31 cellular contexts compared by ENCODE assay signal in the genomic region with DNA sequence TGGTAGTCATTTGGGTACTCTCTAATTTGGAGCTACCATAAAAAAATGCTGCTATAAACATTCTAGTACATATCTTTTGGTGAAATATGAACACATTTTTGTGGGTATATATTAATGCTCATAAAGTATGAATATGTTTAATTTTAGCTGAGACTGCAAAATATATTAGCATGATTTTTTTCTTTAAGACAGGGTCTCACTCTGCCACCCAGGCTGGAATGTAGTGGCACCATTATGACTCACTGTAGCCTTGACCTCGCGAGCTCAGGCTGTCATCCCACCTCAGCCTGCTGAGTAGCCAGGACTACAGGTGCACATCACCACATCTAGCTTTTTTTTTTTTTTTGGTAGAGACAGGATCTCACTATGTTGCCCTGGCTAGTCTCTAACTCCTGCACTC.
"Had no signal": no experiment of that assay in that cellular context is flagged by ENCODE, and none has a peak within 500 bp of the region (broad histone marks: within the 10 kb centered on the region; RNA-seq: fewer than 3 reads in every experiment).

No MANE protein-coding gene starts in this region.

- H3K27ac ChIP-seq: adrenal gland, body of pancreas, esophagus muscularis mucosa, foreskin keratinocyte, gastrocnemius medialis, heart left ventricle had no signal

- FAIRE-seq: colon had no signal

- ATAC-seq: activated CD4-positive, alpha-beta T cell treated with anti-CD3 and anti-CD28 coated beads for 36 hours; activated CD8-positive, alpha-beta memory T cell treated with anti-CD3 and anti-CD28 coated beads, Interleukin-2, amount 10 ng/mL, durations not matched to agents 7 days and 5 days; activated CD8-positive, alpha-beta T cell treated with anti-CD3 and anti-CD28 coated beads, Interleukin-2, amount 10 ng/mL, durations not matched to agents 7 days and 5 days; activated naive CD8-positive, alpha-beta T cell treated with anti-CD3 and anti-CD28 coated beads, Interleukin-2, amount 50 U/mL, for 24 hours; body of pancreas; effector memory CD8-positive, alpha-beta T cell; foreskin keratinocyte; gastrocnemius medialis; heart left ventricle; T-helper 17 cell had no signal

- H3K4me3 ChIP-seq: adrenal gland, body of pancreas, esophagus muscularis mucosa, gastrocnemius medialis, heart left ventricle had no signal

- H3K9me3 ChIP-seq: adrenal gland, body of pancreas, gastrocnemius medialis had no signal

- H3K36me3 ChIP-seq: adrenal gland, esophagus muscularis mucosa, gastrocnemius medialis, heart left ventricle had no signal

- DNase-seq: activated CD4-positive, alpha-beta memory T cell treated with anti-CD3 and anti-CD28 coated beads for 36 hours; activated CD4-positive, alpha-beta T cell treated with anti-CD3 and anti-CD28 coated beads for 36 hours; activated CD4-positive, alpha-beta T cell treated with anti-CD3 and anti-CD28 coated beads, Interleukin-2, amount 10 ng/mL, durations not matched to agents 24 days and 14 days; activated CD4-positive, CD25-positive, alpha-beta regulatory T cell; activated CD4-positive, CD25-positive, alpha-beta regulatory T cell treated with anti-CD3 and anti-CD28 coated beads, Interleukin-2, amount 50 U/mL, for 72 hours; activated CD8-positive, alpha-beta memory T cell treated with anti-CD3 and anti-CD28 coated beads, Interleukin-2, amount 10 ng/mL, durations not matched to agents 7 days and 5 days; activated CD8-positive, alpha-beta memory T cell treated with anti-CD3 and anti-CD28 coated beads, Interleukin-2, amount 50 U/mL, for 4 hours; activated CD8-positive, alpha-beta T cell treated with anti-CD3 and anti-CD28 coated beads, Interleukin-2, amount 10 ng/mL, durations not matched to agents 7 days and 5 days; activated effector memory CD4-positive, alpha-beta T cell treated with anti-CD3 and anti-CD28 coated beads, Interleukin-2, amount 50 U/mL, for 16 hours; activated naive CD4-positive, alpha-beta T cell treated with anti-CD3 and anti-CD28 coated beads for 36 hours; activated naive CD8-positive, alpha-beta T cell treated with anti-CD3 and anti-CD28 coated beads for 36 hours; activated naive CD8-positive, alpha-beta T cell treated with anti-CD3 and anti-CD28 coated beads, Interleukin-2, amount 50 U/mL, for 24 hours; activated T-cell treated with anti-CD3 and anti-CD28 coated beads, Interleukin-2, amount 50 U/mL, for 1 hour; activated T-cell treated with anti-CD3 and anti-CD28 coated beads, Interleukin-2, amount 50 U/mL, for 48 hours; adrenal gland; amygdala; aorta; body of pancreas; caudate nucleus; cortex of kidney; dermis blood vessel endothelial cell; effector CD4-positive, alpha-beta T cell; effector memory CD8-positive, alpha-beta T cell; erythroblast; foreskin keratinocyte; gastrocnemius medialis; glutamatergic neuron; heart left ventricle; T-helper 17 cell had no signal

- H3K4me1 ChIP-seq: adrenal gland, foreskin keratinocyte, gastrocnemius medialis, heart left ventricle had no signal

- H3K27me3 ChIP-seq: adrenal gland, body of pancreas, foreskin keratinocyte, gastrocnemius medialis had no signal
